16 cellular contexts compared by ENCODE assay signal in genomic region chr7:45387837-45388236, GRCh38.
DNase-seq lines count a peak whose midpoint lies in the region; ATAC-seq and TF ChIP-seq lines count a peak whose summit lies in the region.
"Had no signal": no experiment of that assay in that cellular context is flagged by ENCODE, and none has a peak within 500 bp of the region (broad histone marks: within the 10 kb centered on the region; RNA-seq: fewer than 3 reads in every experiment).

No MANE protein-coding gene starts in this region.

- no peaks in the 10 kb centered on the region for H3K36me3 ChIP-seq in suprapubic skin
- H3K36me3 ChIP-seq: BE2C, HAP-1 had no signal

- H3K27me3 Mint-ChIP-seq in stimulated activated memory B cell treated with anti-CD40 and anti-IgM and Interleukin-4, amounts not matched to agents 10 μg/mL and 1 μg/mL and 100 μg/mL, for 72 hours, result peaks cover 37% of the 10 kb centered on the region

- no peak for TF ChIP-seq EP300 in suprapubic skin (IDR thresholded peaks at IDR 0.05)

- ATAC-seq in stimulated activated memory B cell treated with anti-CD40 and anti-IgM and Interleukin-4, amounts not matched to agents 10 μg/mL and 1 μg/mL and 100 μg/mL, for 72 hours, result peak; percentile 26
- ATAC-seq: A549, GM12878 had no signal

- H3K4me3 ChIP-seq in suprapubic skin, result no peak overlapping the region
- H3K4me3 ChIP-seq: A549, GM12878, HAP-1 had no signal

- H3K27ac Mint-ChIP-seq in stimulated activated memory B cell treated with anti-CD40 and anti-IgM and Interleukin-4, amounts not matched to agents 10 μg/mL and 1 μg/mL and 100 μg/mL, for 72 hours, result no peak overlapping the region
- H3K27ac Mint-ChIP-seq: CD4-positive, alpha-beta memory T cell; IgD-negative memory B cell had no signal

- H3K27me3 ChIP-seq in suprapubic skin, result peaks cover 6% of the 10 kb centered on the region
- H3K27me3 ChIP-seq: BE2C had no signal

- peaks cover 3% of the 10 kb centered on the region for H3K9me3 Mint-ChIP-seq in stimulated activated memory B cell treated with anti-CD40 and anti-IgM and Interleukin-4, amounts not matched to agents 10 μg/mL and 1 μg/mL and 100 μg/mL, for 72 hours

- DNase-seq in ELR (ENCODE audit: low read depth) (peak; percentile 3), M059J (ENCODE audit: low read depth) (peak; percentile 25), ecto neural progenitor cell (ENCODE audit: low spot score) (peak; percentile 20), NCI-H82 treated with DMSO at 0.1 percent for 48 hours (lab: John Stamatoyannopoulos, UW; ENCODE audit: unreplicated experiment) (no peak), suprapubic skin (ENCODE audit: low spot score in 2 of 2) (no peak), COLO829 (ENCODE audit: low spot score) (no peak)
- DNase-seq: BE2C; Caco-2; CD4-positive, alpha-beta memory T cell; GOT3 had no signal

- no peaks in the 10 kb centered on the region for H3K4me1 ChIP-seq in suprapubic skin
- H3K4me1 ChIP-seq: BE2C, Caco-2, HAP-1 had no signal

- H3K4me3 Mint-ChIP-seq in stimulated activated memory B cell treated with anti-CD40 and anti-IgM and Interleukin-4, amounts not matched to agents 10 μg/mL and 1 μg/mL and 100 μg/mL, for 72 hours, result no peak overlapping the region
- H3K4me3 Mint-ChIP-seq: CD4-positive, alpha-beta memory T cell; IgD-negative memory B cell had no signal

- H3K36me3 Mint-ChIP-seq in stimulated activated memory B cell treated with anti-CD40 and anti-IgM and Interleukin-4, amounts not matched to agents 10 μg/mL and 1 μg/mL and 100 μg/mL, for 72 hours, result no peaks in the 10 kb centered on the region
- H3K36me3 Mint-ChIP-seq: CD4-positive, alpha-beta memory T cell; IgD-negative memory B cell had no signal

- H3K9me3 ChIP-seq in suprapubic skin, result no peaks in the 10 kb centered on the region
- H3K9me3 ChIP-seq: A549, BE2C, HAP-1 had no signal

- 94% methylated on average over 2 of the region's 4 CpGs for WGBS in suprapubic skin

- TF ChIP-seq POLR2A in suprapubic skin (IDR thresholded peaks at IDR 0.05), result no peak

- no peaks in the 10 kb centered on the region for H3K4me1 Mint-ChIP-seq in stimulated activated memory B cell treated with anti-CD40 and anti-IgM and Interleukin-4, amounts not matched to agents 10 μg/mL and 1 μg/mL and 100 μg/mL, for 72 hours
- H3K4me1 Mint-ChIP-seq: CD4-positive, alpha-beta memory T cell; IgD-negative memory B cell had no signal

- no peak overlapping the region for H3K27ac ChIP-seq in suprapubic skin
- H3K27ac ChIP-seq: A549, C4-2B had no signal

- TF ChIP-seq CTCF in suprapubic skin (IDR thresholded peaks at IDR 0.05), result no peak

Comparison
In these comparisons a context has a peak if more than half of its experiments do, and no peak if none do; other contexts are left out.
1. DNase-seq: peak in ELR (single experiment), M059J (single experiment) and ecto neural progenitor cell (single experiment); none in NCI-H82 treated with DMSO at 0.1 percent for 48 hours (single experiment), suprapubic skin (0 of 2) and COLO829 (single experiment).